ENCODE assay signal across 25 cellular contexts in the genomic region with DNA sequence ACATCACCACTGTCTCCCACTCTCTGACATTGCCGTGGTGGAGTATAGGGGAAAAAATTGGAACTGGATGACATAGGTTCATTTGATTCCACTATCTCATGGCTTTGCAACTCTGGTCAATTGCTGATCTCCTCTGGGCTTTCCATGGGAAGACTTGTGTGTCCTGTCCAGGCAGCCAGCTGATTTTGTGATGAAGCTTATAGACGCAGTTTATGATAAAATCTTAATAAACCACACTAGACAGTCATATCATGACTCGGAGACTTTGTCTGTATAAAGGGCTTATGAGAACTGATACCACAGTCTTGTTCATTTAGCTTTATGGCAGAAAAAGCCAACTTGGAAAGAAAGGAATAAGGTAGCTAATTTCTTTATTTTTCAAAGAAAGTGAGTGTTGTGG.
A peak's percentile ranks its signal among the peaks of the same experiment; 100 is the strongest.
DNase-seq lines count a peak whose midpoint lies in the region; ATAC-seq and TF ChIP-seq lines count a peak whose summit lies in the region.
"Had no signal": no experiment of that assay in that cellular context is flagged by ENCODE, and none has a peak within 500 bp of the region (broad histone marks: within the 10 kb centered on the region; RNA-seq: fewer than 3 reads in every experiment).

No MANE protein-coding gene starts in this region.

- no peaks in the 10 kb centered on the region for H3K79me2 ChIP-seq in PC-3 (ENCODE audit: low read length)

- POLR2A ChIA-PET in PC-3 (lab: Charles Lee; ENCODE audit: unreplicated experiment), result no interaction called here

- H3K27me3 ChIP-seq in PC-3 (ENCODE audit: low read length), result no peaks in the 10 kb centered on the region
- H3K27me3 ChIP-seq: cardiac muscle cell, ovary had no signal

- no peaks in the 10 kb centered on the region for H3F3A ChIP-seq in PC-3 (ENCODE audit: low read length, unreplicated experiment)

- no peak for TF ChIP-seq CTCF in PC-3 (conservative IDR thresholded peaks at IDR 0.05; ENCODE audit: low read depth, low read length)

- peaks cover 29% of the 10 kb centered on the region for H3K4me1 ChIP-seq in PC-3 (ENCODE audit: insufficient read depth, low read length)

- H3K9me2 ChIP-seq in PC-3 (replicated peaks; ENCODE audit: low read length), result no peaks in the 10 kb centered on the region

- H3K4me2 ChIP-seq in PC-3 (ENCODE audit: low read length), result no peak overlapping the region; the same call in 1 of the 2 replicates

- no peaks in the 10 kb centered on the region for H3K36me3 ChIP-seq in PC-3 (ENCODE audit: low read depth, low read length)
- H3K36me3 ChIP-seq: cardiac muscle cell, ovary, thoracic aorta had no signal

- no peaks in the 10 kb centered on the region for H4K20me1 ChIP-seq in PC-3 (ENCODE audit: low read length)

- H3K4me3 ChIP-seq in PC-3 (ENCODE audit: low read length) (no peak overlapping the region), skin epidermis (no peak overlapping the region)
- H3K4me3 ChIP-seq: cardiac muscle cell, K562, ovary, thoracic aorta had no signal

- H3K27ac ChIP-seq in PC-3 (ENCODE audit: low read length) (peak overlapping the region; percentile 66), skin epidermis (peak overlapping the region in 15 of 21 experiments; percentile 4 to 81 (median 63))
- H3K27ac ChIP-seq: 22Rv1, cardiac muscle cell, ovary, thoracic aorta had no signal

- H3K9ac ChIP-seq in PC-3 (ENCODE audit: low read length), result peak overlapping the region; percentile 26; the same call in 1 of the 2 replicates

- TF ChIP-seq POLR2A in erythroblast (IDR thresholded peaks at IDR 0.05; ENCODE audit: low read length), result peak; percentile 43

- intact Hi-C loops in PC-3 (cut with micrococcal nuclease), result no loop called here

- no peak overlapping the region for H2AFZ ChIP-seq in PC-3 (ENCODE audit: low read length)

- peak; percentile 37 to 46 for ATAC-seq in activated CD4-positive, CD25-positive, alpha-beta regulatory T cell treated with anti-CD3 and anti-CD28 coated beads, Interleukin-2, amount 50 U/mL, for 24 hours
- peak; percentile 43; the same call in 1 of the 2 replicates for ATAC-seq in PC-3
- no peak for ATAC-seq in HG03095 (IDR thresholded peaks at IDR 0.05; ENCODE audit: unreplicated experiment)
- ATAC-seq in HG02884 (IDR thresholded peaks at IDR 0.05; ENCODE audit: unreplicated experiment), result no peak
- no peak for ATAC-seq in GM18907 (IDR thresholded peaks at IDR 0.05; ENCODE audit: unreplicated experiment)
- ATAC-seq: K562; naive thymus-derived CD8-positive, alpha-beta T cell; right cardiac atrium; stimulated activated naive CD8-positive, alpha-beta T cell treated with anti-CD3 and anti-CD28 coated beads, Interleukin-15, Interleukin-2, amounts not matched to agents 100 U/mL and 50 U/mL, for 24 hours had no signal

- no peaks in the 10 kb centered on the region for H3K9me3 ChIP-seq in PC-3 (ENCODE audit: low read length)
- H3K9me3 ChIP-seq: ovary, thoracic aorta had no signal

- no TSS peak for BruUV-seq in PC-3 (replicated peaks; lab: Mats Ljungman, UMichigan)

- no peak for DNase-seq in activated CD4-positive, CD25-positive, alpha-beta regulatory T cell (lab: John Stamatoyannopoulos, UW)
- DNase-seq in PC-3 (peak; percentile 41), erythroblast (lab: John Stamatoyannopoulos, UW) (no peak)
- DNase-seq: activated B cell treated with CpG ODN at 0.5 μM for 24 hours; activated CD4-positive, alpha-beta memory T cell treated with anti-CD3 and anti-CD28 coated beads, Interleukin-2, amount 10 ng/mL, durations not matched to agents 7 days and 5 days; activated naive CD4-positive, alpha-beta T cell treated with anti-CD3 and anti-CD28 coated beads, Interleukin-2, amount 10 ng/mL, durations not matched to agents 7 days and 5 days; amygdala; MM.1S; naive thymus-derived CD8-positive, alpha-beta T cell; NCI-H1417 treated with DMSO at 0.1 percent for 48 hours; NCI-H2081 treated with DMSO at 0.1 percent for 48 hours; ovary; right cardiac atrium; SHP77 treated with DMSO at 0.1 percent for 48 hours; stimulated activated naive CD8-positive, alpha-beta T cell treated with anti-CD3 and anti-CD28 coated beads, Interleukin-15, Interleukin-2, amounts not matched to agents 100 U/mL and 50 U/mL, for 24 hours; T1000 had no signal

- CTCF ChIA-PET in PC-3 (lab: Charles Lee), result no interaction called here

Comparison
In these comparisons a context has a peak if more than half of its experiments do, and no peak if none do; other contexts are left out.
1. ATAC-seq: peak in activated CD4-positive, CD25-positive, alpha-beta regulatory T cell treated with anti-CD3 and anti-CD28 coated beads, Interleukin-2, amount 50 U/mL, for 24 hours (2 of 2) and PC-3 (single experiment); none in HG03095 (single experiment), HG02884 (single experiment) and GM18907 (single experiment).